Comparison of ENCODE assay signal across 17 cellular contexts in the genomic region with DNA sequence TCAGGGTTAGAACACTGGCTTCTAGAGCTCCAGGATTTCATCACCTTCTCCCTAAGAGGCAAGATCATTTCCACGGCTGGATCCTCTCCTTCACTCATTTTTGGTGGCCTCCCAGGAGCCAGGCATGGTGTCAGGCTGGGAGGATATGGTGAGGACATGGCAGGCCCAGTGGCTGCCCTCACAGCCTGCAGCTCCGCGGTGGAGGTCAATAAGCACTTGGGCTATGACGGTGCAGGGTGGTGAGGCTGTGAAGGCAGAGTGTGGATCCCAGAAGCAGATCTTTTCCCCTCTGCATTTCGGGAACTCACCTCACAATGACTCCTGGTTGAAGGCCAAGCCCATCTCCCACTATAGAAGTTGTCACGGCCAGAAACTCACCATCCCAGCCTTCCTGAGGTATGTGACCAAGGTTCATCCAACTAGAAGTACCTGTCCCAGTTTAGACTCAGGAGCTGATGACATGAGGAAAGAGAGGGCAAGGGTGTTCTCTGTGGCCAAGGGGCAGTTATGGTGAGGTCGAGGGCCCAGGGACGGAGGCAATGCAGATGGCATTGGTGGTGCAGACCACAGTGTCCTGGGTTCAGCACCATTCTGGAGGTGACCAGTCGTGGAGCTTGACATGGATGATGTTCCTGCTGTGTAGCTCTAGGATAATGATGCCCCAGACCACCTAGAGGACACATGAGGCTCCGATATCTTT.
DNase-seq lines count a peak whose midpoint lies in the region; ATAC-seq, FAIRE-seq and TF ChIP-seq lines count a peak whose summit lies in the region.
"Had no signal": no experiment of that assay in that cellular context is flagged by ENCODE, and none has a peak within 500 bp of the region (broad histone marks: within the 10 kb centered on the region; RNA-seq: fewer than 3 reads in every experiment).

No MANE protein-coding gene starts in this region.

- no peaks in the 10 kb centered on the region; the same call in 1 of the 2 replicates for H3K27me3 Mint-ChIP-seq in WTC11 (ENCODE audit: low read depth)
- peaks cover 42% of the 10 kb centered on the region for H3K27me3 Mint-ChIP-seq in dendritic cell treated with granulocyte-macrophage colony-stimulating factor and Interleukin-4, amounts not matched to agents 40 ng/mL and 50 ng/mL, for 4 days
- H3K27me3 Mint-ChIP-seq: CD4-positive, alpha-beta memory T cell; IgD-negative memory B cell had no signal

- no peak overlapping the region for H3K4me3 Mint-ChIP-seq in WTC11
- no peak overlapping the region for H3K4me3 Mint-ChIP-seq in dendritic cell treated with granulocyte-macrophage colony-stimulating factor and Interleukin-4, amounts not matched to agents 40 ng/mL and 50 ng/mL, for 4 days
- H3K4me3 Mint-ChIP-seq: CD4-positive, alpha-beta memory T cell; IgD-negative memory B cell had no signal

- DNase-seq in WTC11 (ENCODE audit: low spot score) (no peak), left lobe of liver (ENCODE audit: low spot score) (peak; percentile 19), urothelium cell line (ENCODE audit: low spot score) (no peak), erythroblast (lab: John Stamatoyannopoulos, UW) (no peak), DMS53 (lab: John Stamatoyannopoulos, UW) (no peak)
- DNase-seq: BE2C, DMS153, DND-41, GDM1, GM23248, H7 had no signal

- TF ChIP-seq CTCF in WTC11 (IDR thresholded peaks at IDR 0.05) = no peak

- ATAC-seq in WTC11 = no peak
- no peak for ATAC-seq in left lobe of liver
- no peak for ATAC-seq in HG03571 (IDR thresholded peaks at IDR 0.05; ENCODE audit: unreplicated experiment)
- ATAC-seq: A549 had no signal

- POLR2A ChIA-PET in WTC11 (lab: Charles Lee) = no interaction called here

- no peaks in the 10 kb centered on the region for H3K9me3 Mint-ChIP-seq in WTC11
- H3K9me3 Mint-ChIP-seq in dendritic cell treated with granulocyte-macrophage colony-stimulating factor and Interleukin-4, amounts not matched to agents 40 ng/mL and 50 ng/mL, for 4 days = no peaks in the 10 kb centered on the region
- H3K9me3 Mint-ChIP-seq: CD4-positive, alpha-beta memory T cell; IgD-negative memory B cell had no signal

- FAIRE-seq in urothelium cell line (lab: Jason Lieb, UNC) = peak; percentile 79
- FAIRE-seq: D721Med had no signal

- no peak for TF ChIP-seq POLR2A in erythroblast (IDR thresholded peaks at IDR 0.05; ENCODE audit: low read length)

- no peaks in the 10 kb centered on the region for H3K36me3 Mint-ChIP-seq in WTC11
- no peaks in the 10 kb centered on the region for H3K36me3 Mint-ChIP-seq in dendritic cell treated with granulocyte-macrophage colony-stimulating factor and Interleukin-4, amounts not matched to agents 40 ng/mL and 50 ng/mL, for 4 days (ENCODE audit: low read depth)
- H3K36me3 Mint-ChIP-seq: CD4-positive, alpha-beta memory T cell had no signal

- H3K4me1 Mint-ChIP-seq in WTC11 = peaks cover 15% of the 10 kb centered on the region
- H3K4me1 Mint-ChIP-seq in dendritic cell treated with granulocyte-macrophage colony-stimulating factor and Interleukin-4, amounts not matched to agents 40 ng/mL and 50 ng/mL, for 4 days (ENCODE audit: low read depth) = peaks cover 42% of the 10 kb centered on the region

- H3K27ac Mint-ChIP-seq in WTC11 = 0 out of 2 replicates have a peak overlapping the region, but pooled peaks have one; percentile 14
- H3K27ac Mint-ChIP-seq in dendritic cell treated with granulocyte-macrophage colony-stimulating factor and Interleukin-4, amounts not matched to agents 40 ng/mL and 50 ng/mL, for 4 days = peak overlapping the region; percentile 85
- H3K27ac Mint-ChIP-seq: CD4-positive, alpha-beta memory T cell; IgD-negative memory B cell had no signal

- CTCF ChIA-PET in WTC11 (lab: Charles Lee) = no interaction called here

- intact Hi-C loops in dendritic cell treated with granulocyte-macrophage colony-stimulating factor and Interleukin-4, amounts not matched to agents 40 ng/mL and 50 ng/mL, for 4 days (cut with micrococcal nuclease) = loop anchor here (10.0 kb wide), 1 partner anchor 59 kb away; no protein-coding TSS in a partner anchor

TF ChIP-seq in WTC11, 78 proteins besides CTCF, POLR2A, EP300 and RAD21 (continues in another document):
- TF ChIP-seq, protein P1, sequence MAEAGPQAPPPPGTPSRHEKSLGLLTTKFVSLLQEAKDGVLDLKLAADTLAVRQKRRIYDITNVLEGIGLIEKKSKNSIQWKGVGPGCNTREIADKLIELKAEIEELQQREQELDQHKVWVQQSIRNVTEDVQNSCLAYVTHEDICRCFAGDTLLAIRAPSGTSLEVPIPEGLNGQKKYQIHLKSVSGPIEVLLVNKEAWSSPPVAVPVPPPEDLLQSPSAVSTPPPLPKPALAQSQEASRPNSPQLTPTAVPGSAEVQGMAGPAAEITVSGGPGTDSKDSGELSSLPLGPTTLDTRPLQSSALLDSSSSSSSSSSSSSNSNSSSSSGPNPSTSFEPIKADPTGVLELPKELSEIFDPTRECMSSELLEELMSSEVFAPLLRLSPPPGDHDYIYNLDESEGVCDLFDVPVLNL (CRISPR knock-in tag; IDR thresholded peaks at IDR 0.05; ENCODE audit: borderline replicate concordance, low read depth) = no peak
- TF ChIP-seq TEAD4 (CRISPR knock-in tag; IDR thresholded peaks at IDR 0.05) (no peak), CREB1 (CRISPR knock-in tag; IDR thresholded peaks at IDR 0.05) (no peak), ZBTB21 (CRISPR knock-in tag; IDR thresholded peaks at IDR 0.05; ENCODE audit: borderline replicate concordance) (no peak), NR1H2 (CRISPR knock-in tag; IDR thresholded peaks at IDR 0.05) (no peak), ZNF121 (CRISPR knock-in tag; IDR thresholded peaks at IDR 0.05) (no peak), CREM (CRISPR knock-in tag; IDR thresholded peaks at IDR 0.05) (no peak), NFE2L1 (CRISPR knock-in tag; IDR thresholded peaks at IDR 0.05) (no peak)
- TF ChIP-seq, protein P2, sequence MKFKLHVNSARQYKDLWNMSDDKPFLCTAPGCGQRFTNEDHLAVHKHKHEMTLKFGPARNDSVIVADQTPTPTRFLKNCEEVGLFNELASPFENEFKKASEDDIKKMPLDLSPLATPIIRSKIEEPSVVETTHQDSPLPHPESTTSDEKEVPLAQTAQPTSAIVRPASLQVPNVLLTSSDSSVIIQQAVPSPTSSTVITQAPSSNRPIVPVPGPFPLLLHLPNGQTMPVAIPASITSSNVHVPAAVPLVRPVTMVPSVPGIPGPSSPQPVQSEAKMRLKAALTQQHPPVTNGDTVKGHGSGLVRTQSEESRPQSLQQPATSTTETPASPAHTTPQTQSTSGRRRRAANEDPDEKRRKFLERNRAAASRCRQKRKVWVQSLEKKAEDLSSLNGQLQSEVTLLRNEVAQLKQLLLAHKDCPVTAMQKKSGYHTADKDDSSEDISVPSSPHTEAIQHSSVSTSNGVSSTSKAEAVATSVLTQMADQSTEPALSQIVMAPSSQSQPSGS (CRISPR knock-in tag; IDR thresholded peaks at IDR 0.05; ENCODE audit: borderline replicate concordance, low read depth) = no peak
- TF ChIP-seq, protein P3, sequence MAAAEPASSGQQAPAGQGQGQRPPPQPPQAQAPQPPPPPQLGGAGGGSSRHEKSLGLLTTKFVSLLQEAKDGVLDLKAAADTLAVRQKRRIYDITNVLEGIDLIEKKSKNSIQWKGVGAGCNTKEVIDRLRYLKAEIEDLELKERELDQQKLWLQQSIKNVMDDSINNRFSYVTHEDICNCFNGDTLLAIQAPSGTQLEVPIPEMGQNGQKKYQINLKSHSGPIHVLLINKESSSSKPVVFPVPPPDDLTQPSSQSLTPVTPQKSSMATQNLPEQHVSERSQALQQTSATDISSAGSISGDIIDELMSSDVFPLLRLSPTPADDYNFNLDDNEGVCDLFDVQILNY (CRISPR knock-in tag; IDR thresholded peaks at IDR 0.05) = no peak
- TF ChIP-seq, protein P4, sequence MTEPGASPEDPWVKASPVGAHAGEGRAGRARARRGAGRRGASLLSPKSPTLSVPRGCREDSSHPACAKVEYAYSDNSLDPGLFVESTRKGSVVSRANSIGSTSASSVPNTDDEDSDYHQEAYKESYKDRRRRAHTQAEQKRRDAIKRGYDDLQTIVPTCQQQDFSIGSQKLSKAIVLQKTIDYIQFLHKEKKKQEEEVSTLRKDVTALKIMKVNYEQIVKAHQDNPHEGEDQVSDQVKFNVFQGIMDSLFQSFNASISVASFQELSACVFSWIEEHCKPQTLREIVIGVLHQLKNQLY (CRISPR knock-in tag; IDR thresholded peaks at IDR 0.05) = no peak
- TF ChIP-seq, protein P5, sequence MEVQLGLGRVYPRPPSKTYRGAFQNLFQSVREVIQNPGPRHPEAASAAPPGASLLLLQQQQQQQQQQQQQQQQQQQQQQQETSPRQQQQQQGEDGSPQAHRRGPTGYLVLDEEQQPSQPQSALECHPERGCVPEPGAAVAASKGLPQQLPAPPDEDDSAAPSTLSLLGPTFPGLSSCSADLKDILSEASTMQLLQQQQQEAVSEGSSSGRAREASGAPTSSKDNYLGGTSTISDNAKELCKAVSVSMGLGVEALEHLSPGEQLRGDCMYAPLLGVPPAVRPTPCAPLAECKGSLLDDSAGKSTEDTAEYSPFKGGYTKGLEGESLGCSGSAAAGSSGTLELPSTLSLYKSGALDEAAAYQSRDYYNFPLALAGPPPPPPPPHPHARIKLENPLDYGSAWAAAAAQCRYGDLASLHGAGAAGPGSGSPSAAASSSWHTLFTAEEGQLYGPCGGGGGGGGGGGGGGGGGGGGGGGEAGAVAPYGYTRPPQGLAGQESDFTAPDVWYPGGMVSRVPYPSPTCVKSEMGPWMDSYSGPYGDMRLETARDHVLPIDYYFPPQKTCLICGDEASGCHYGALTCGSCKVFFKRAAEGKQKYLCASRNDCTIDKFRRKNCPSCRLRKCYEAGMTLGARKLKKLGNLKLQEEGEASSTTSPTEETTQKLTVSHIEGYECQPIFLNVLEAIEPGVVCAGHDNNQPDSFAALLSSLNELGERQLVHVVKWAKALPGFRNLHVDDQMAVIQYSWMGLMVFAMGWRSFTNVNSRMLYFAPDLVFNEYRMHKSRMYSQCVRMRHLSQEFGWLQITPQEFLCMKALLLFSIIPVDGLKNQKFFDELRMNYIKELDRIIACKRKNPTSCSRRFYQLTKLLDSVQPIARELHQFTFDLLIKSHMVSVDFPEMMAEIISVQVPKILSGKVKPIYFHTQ (CRISPR knock-in tag; IDR thresholded peaks at IDR 0.05) = no peak
- TF ChIP-seq, protein P6, sequence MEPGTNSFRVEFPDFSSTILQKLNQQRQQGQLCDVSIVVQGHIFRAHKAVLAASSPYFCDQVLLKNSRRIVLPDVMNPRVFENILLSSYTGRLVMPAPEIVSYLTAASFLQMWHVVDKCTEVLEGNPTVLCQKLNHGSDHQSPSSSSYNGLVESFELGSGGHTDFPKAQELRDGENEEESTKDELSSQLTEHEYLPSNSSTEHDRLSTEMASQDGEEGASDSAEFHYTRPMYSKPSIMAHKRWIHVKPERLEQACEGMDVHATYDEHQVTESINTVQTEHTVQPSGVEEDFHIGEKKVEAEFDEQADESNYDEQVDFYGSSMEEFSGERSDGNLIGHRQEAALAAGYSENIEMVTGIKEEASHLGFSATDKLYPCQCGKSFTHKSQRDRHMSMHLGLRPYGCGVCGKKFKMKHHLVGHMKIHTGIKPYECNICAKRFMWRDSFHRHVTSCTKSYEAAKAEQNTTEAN (CRISPR knock-in tag; IDR thresholded peaks at IDR 0.05) = no peak
